Comparison of ENCODE assay signal across 8 cellular contexts in the genomic region with DNA sequence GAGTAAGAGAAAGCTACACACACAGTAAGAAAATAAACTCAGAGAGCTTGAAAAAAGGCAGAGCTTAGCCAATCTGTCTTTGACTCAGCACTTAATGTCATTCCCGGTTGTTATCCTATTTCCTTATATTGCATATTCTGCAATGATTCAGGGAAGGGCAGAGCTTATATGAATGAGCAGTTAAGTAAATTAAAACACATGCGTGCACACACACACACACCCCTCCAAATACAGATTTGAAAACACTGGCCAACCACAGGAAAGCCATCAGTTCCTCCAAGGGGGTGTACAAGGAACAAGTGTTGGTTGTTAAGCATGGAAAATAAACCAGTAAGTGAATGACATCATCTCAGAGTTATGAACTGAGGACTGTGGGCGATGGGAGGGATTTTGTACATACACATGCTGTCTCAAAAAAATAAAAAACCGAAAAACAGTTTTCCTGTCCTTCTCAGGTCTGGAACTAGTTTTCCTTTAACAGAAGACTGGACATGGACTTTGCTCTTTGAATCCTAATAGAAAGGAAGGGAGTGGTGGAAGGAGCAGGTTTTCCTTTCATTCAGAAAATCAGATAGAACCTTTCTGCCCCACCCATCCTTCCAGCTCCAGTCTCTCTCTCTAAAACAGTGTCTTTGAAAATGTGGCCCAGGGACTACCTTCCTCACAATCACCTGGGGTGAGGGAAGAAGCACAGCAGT. TPM values are rescaled to one million over a fixed set of nuclear protein-coding genes. Genes with fewer than 3 reads are reported as not detected.
DNase-seq lines count a peak whose midpoint lies in the region; TF ChIP-seq lines count a peak whose summit lies in the region.

No MANE protein-coding gene starts in this region.

- DNase-seq in activated naive CD4-positive, alpha-beta T cell treated with Interleukin-2 at 50 U/mL for 16 hours = no peak
- DNase-seq in SJSA1 (ENCODE audit: low read depth in 1 of 2, low spot score in 2 of 2) (peak; percentile 82 to 91), foreskin fibroblast (peak; percentile 90 to 95), tibial nerve (ENCODE audit: low spot score in 2 of 2) (no peak), NK-92 (lab: John Stamatoyannopoulos, UW; ENCODE audit: unreplicated experiment) (no peak), NCI-H2029 (lab: John Stamatoyannopoulos, UW) (no peak), NCI-H446 treated with DMSO at 0.1 percent for 48 hours (lab: John Stamatoyannopoulos, UW) (no peak)

- H3K27me3 ChIP-seq in SJSA1 (replicated peaks) (no peaks in the 10 kb centered on the region; the same call in 1 of the 2 replicates), tibial nerve (no peaks in the 10 kb centered on the region)

- TF ChIP-seq POLR2A in tibial nerve (IDR thresholded peaks at IDR 0.05) = no peak

- TF ChIP-seq CTCF in foreskin fibroblast (IDR thresholded peaks at IDR 0.05; ENCODE audit: low read depth, low read length) (no peak), tibial nerve (IDR thresholded peaks at IDR 0.05) (no peak)

- H3K9me3 Mint-ChIP-seq in activated naive CD4-positive, alpha-beta T cell treated with anti-CD3 and anti-CD28 coated beads, Interleukin-2, amount 50 U/mL, for 24 hours = no peaks in the 10 kb centered on the region

- H3K36me3 ChIP-seq in SJSA1 (peaks cover 49% of the 10 kb centered on the region), tibial nerve (no peaks in the 10 kb centered on the region)

- peaks cover 22% of the 10 kb centered on the region for H3K4me1 Mint-ChIP-seq in activated naive CD4-positive, alpha-beta T cell treated with anti-CD3 and anti-CD28 coated beads, Interleukin-2, amount 50 U/mL, for 24 hours

- peak in 1 of 2 donors; percentile 41 for TF ChIP-seq EP300 in tibial nerve (IDR thresholded peaks at IDR 0.05)

- no peaks in the 10 kb centered on the region for H3K9me3 ChIP-seq in SJSA1 (replicated peaks)
- no peaks in the 10 kb centered on the region for H3K9me3 ChIP-seq in tibial nerve

- peak overlapping the region; percentile 73 for H3K4me3 ChIP-seq in SJSA1
- H3K4me3 ChIP-seq in foreskin fibroblast (ENCODE audit: low read depth in 1 of 2, low read length in 2 of 2) = peak overlapping the region; percentile 61 to 63
- peak overlapping the region in 2 of 4 donors; percentile 38 to 48 for H3K4me3 ChIP-seq in tibial nerve

- H3K4me3 Mint-ChIP-seq in activated naive CD4-positive, alpha-beta T cell treated with anti-CD3 and anti-CD28 coated beads, Interleukin-2, amount 50 U/mL, for 24 hours = peak overlapping the region; percentile 83

- H3K27ac ChIP-seq in SJSA1 (peak overlapping the region; percentile 96), tibial nerve (peak overlapping the region in 3 of 4 donors; percentile 19 to 63 (median 20))

- H3K27ac Mint-ChIP-seq in activated naive CD4-positive, alpha-beta T cell treated with anti-CD3 and anti-CD28 coated beads, Interleukin-2, amount 50 U/mL, for 24 hours = peak overlapping the region; percentile 62

- no peaks in the 10 kb centered on the region for H3K36me3 Mint-ChIP-seq in activated naive CD4-positive, alpha-beta T cell treated with anti-CD3 and anti-CD28 coated beads, Interleukin-2, amount 50 U/mL, for 24 hours

- 3 to 5% methylated on average over 4 of the region's 4 CpGs for WGBS in tibial nerve, 2 donors

- H3K4me1 ChIP-seq in SJSA1 (replicated peaks) = peaks cover 15% of the 10 kb centered on the region
- peaks cover 0 to 23% (median 15%) of the 10 kb centered on the region in 4 donors for H3K4me1 ChIP-seq in tibial nerve

- peaks cover 20% of the 10 kb centered on the region for H3K27me3 Mint-ChIP-seq in activated naive CD4-positive, alpha-beta T cell treated with anti-CD3 and anti-CD28 coated beads, Interleukin-2, amount 50 U/mL, for 24 hours

RNA-seq across cellular contexts. Expression of a gene that starts 1.0 kb away (rescaled TPM):
- total RNA-seq in SJSA1 (2014; rRNA removed; shearing (Covaris generic)) = 38.3 and 64.1 TPM in 2 replicates
- 1 to 10 TPM in 2 of 4 donors, under 1 TPM in 2; 0.21 to 2.4 (median 0.97) TPM for total RNA-seq in tibial nerve

RNA-seq across cellular contexts. Expression of a gene that starts 8.1 kb away (rescaled TPM):
- total RNA-seq in SJSA1 (2014; rRNA removed; shearing (Covaris generic)) = not detected in 2 replicates
- total RNA-seq in tibial nerve = not detected

RNA-seq across cellular contexts. Expression of a gene that starts 20.2 kb away (rescaled TPM):
- 67.9 and 70.6 TPM in 2 replicates for total RNA-seq in SJSA1 (2014; rRNA removed; shearing (Covaris generic))
- total RNA-seq in tibial nerve = 100 to 1,000 TPM in 1 of 4 donors, 10 to 100 TPM in 3; 53.1 to 105 (median 82.7) TPM

RNA-seq across cellular contexts. Expression of a gene that starts 29.9 kb away (rescaled TPM):
- 10.0 and 18.4 TPM in 2 replicates for total RNA-seq in SJSA1 (2014; rRNA removed; shearing (Covaris generic))
- 10 to 100 TPM; 22.2 to 44.4 (median 29.6) TPM for total RNA-seq in tibial nerve

RNA-seq across cellular contexts. Expression of a gene that starts 47.8 kb away (rescaled TPM):
- not detected in 2 replicates for total RNA-seq in SJSA1 (2014; rRNA removed; shearing (Covaris generic))
- 10 to 100 TPM in 2 of 4 donors, 1 to 10 TPM in 2; 1.8 to 20.3 (median 10.6) TPM for total RNA-seq in tibial nerve

Comparison
In these comparisons a context has a peak if more than half of its experiments do, and no peak if none do; other contexts are left out.
1. DNase-seq: peak in SJSA1 (2 of 2) and foreskin fibroblast (2 of 2); none in activated naive CD4-positive, alpha-beta T cell treated with Interleukin-2 at 50 U/mL for 16 hours (single experiment), tibial nerve (0 of 2), NK-92 (single experiment), NCI-H2029 (single experiment) and NCI-H446 treated with DMSO at 0.1 percent for 48 hours (single experiment).
2. RNA of a gene that starts 1.0 kb away (total RNA-seq): 38.3 to 64.1 TPM in SJSA1; 0.21 to 2.4 TPM in tibial nerve; every median in the first group is over 10 times any median in the second.